In genomic region chr1:157968503-157968902, GRCh38 we compare ENCODE assay signal across 14 cellular contexts. TPM values are rescaled to one million over a fixed set of nuclear protein-coding genes. Genes with fewer than 3 reads are reported as not detected.
DNase-seq lines count a peak whose midpoint lies in the region; ATAC-seq, FAIRE-seq and TF ChIP-seq lines count a peak whose summit lies in the region.
"Had no signal": no experiment of that assay in that cellular context is flagged by ENCODE, and none has a peak within 500 bp of the region (broad histone marks: within the 10 kb centered on the region; RNA-seq: fewer than 3 reads in every experiment).

No MANE protein-coding gene starts in this region.

- intact Hi-C loops in kidney (cut with DNase I), result no loop called here

- H3K4me3 ChIP-seq in MG63 (no peak overlapping the region), kidney (ENCODE audit: low read length in 2 of 2) (no peak overlapping the region)
- H3K4me3 ChIP-seq: vagina had no signal

- no peaks in the 10 kb centered on the region for H3K36me3 ChIP-seq in MG63
- H3K36me3 ChIP-seq in kidney (ENCODE audit: control insufficient read depth in 1 of 2, insufficient read depth in 2 of 2, low read length in 2 of 2), result no peaks in the 10 kb centered on the region
- H3K36me3 ChIP-seq: vagina had no signal

- H3K27ac ChIP-seq in kidney (ENCODE audit: low read depth in 2 of 2, low read length in 2 of 2), result no peak overlapping the region
- H3K27ac ChIP-seq: vagina had no signal

- no peak for ATAC-seq in GM18870 (IDR thresholded peaks at IDR 0.05; ENCODE audit: unreplicated experiment)
- ATAC-seq: CD8-positive, alpha-beta T cell; T-cell had no signal

- FAIRE-seq in kidney (lab: Jason Lieb, UNC), result no peak

- DNase-seq in AG08395 (ENCODE audit: low spot score) (peak; percentile 60), MG63 (peak; percentile 85), astrocyte of the hippocampus (ENCODE audit: low read depth, low spot score) (peak; percentile 37), kidney glomerular epithelial cell (lab: John Stamatoyannopoulos, UW) (peak; percentile 48), kidney (no peak), NCI-H510A (lab: John Stamatoyannopoulos, UW) (no peak), DMS79 treated with DMSO at 0.1 percent for 48 hours (lab: John Stamatoyannopoulos, UW) (no peak)
- DNase-seq: CD8-positive, alpha-beta T cell; effector CD8-positive, alpha-beta T cell; NCI-H1105; stimulated activated CD4-positive, alpha-beta T cell treated with anti-CD3 and anti-CD28 coated beads, Interleukin-4, amount 100 ng/mL, for 4 hours; T-cell had no signal

- H3K4me1 ChIP-seq in kidney (ENCODE audit: control insufficient read depth in 1 of 2, insufficient read depth in 1 of 2, low read depth in 1 of 2, low read length in 2 of 2), result peaks cover 14 to 21% of the 10 kb centered on the region in 2 donors

- H3K27me3 ChIP-seq in MG63, result peaks cover 2% of the 10 kb centered on the region; the same call in 1 of the 2 replicates
- H3K27me3 ChIP-seq: vagina had no signal

- peak overlapping the region in 1 of 2 donors; percentile 1 for H3K9ac ChIP-seq in kidney (ENCODE audit: low read length in 2 of 2)

- no peak for TF ChIP-seq CTCF in kidney (IDR thresholded peaks at IDR 0.05; ENCODE audit: borderline replicate concordance, extremely low read depth, insufficient read depth)

- H3K9me3 ChIP-seq in MG63 (peaks cover 5% of the 10 kb centered on the region; the same call in 1 of the 2 replicates), kidney (ENCODE audit: control insufficient read depth in 1 of 2, low read length in 2 of 2) (peaks cover 0 to 4% of the 10 kb centered on the region in 2 donors)
- H3K9me3 ChIP-seq: vagina had no signal

RNA-seq across cellular contexts. Expression of gene KIRREL1, which starts 24.9 kb away (rescaled TPM):
- 25.3 and 26.3 TPM in 2 replicates for total RNA-seq in MG63 (2014; rRNA removed; shearing (Covaris generic); ENCODE audit: low replicate concordance)
- 54.9 TPM for total RNA-seq in kidney
- polyA plus RNA-seq in kidney (ENCODE audit: insufficient read depth, low read depth, low replicate concordance), result 13.7 TPM
- total RNA-seq: CD8-positive, alpha-beta T cell had no signal

Comparison
In these comparisons a context has a peak if more than half of its experiments do, and no peak if none do; other contexts are left out.
1. DNase-seq: peak in AG08395 (single experiment), MG63 (single experiment), astrocyte of the hippocampus (single experiment) and kidney glomerular epithelial cell (single experiment); none in kidney (single experiment), NCI-H510A (single experiment) and DMS79 treated with DMSO at 0.1 percent for 48 hours (single experiment).